1 cellular context compared by ENCODE assay signal in genomic region chr12:108714866-108715265, GRCh38.
TF ChIP-seq lines count a peak whose summit lies in the region.

No MANE protein-coding gene starts in this region.

TF ChIP-seq in K562, 482 proteins besides CTCF, POLR2A, EP300 and RAD21:
- TF ChIP-seq MLLT1 (IDR thresholded peaks at IDR 0.05) (peak in 1 of 2 experiments; percentile 21; a peak in 1 of 4 replicates), ARID1B (IDR thresholded peaks at IDR 0.05) (0 out of 2 replicates have a peak, but pooled peaks have one; percentile 8), ZBTB33 (CRISPR knock-in tag; IDR thresholded peaks at IDR 0.05) (peak; percentile 70; the same call in 1 of the 2 replicates), CBFA2T3 (IDR thresholded peaks at IDR 0.05) (peak; percentile 10; the same call in 1 of the 2 replicates), ZNF445 (CRISPR knock-in tag; IDR thresholded peaks at IDR 0.05; ENCODE audit: low read depth) (no peak)
